ENCODE assay signal across 2 cellular contexts in the genomic region with DNA sequence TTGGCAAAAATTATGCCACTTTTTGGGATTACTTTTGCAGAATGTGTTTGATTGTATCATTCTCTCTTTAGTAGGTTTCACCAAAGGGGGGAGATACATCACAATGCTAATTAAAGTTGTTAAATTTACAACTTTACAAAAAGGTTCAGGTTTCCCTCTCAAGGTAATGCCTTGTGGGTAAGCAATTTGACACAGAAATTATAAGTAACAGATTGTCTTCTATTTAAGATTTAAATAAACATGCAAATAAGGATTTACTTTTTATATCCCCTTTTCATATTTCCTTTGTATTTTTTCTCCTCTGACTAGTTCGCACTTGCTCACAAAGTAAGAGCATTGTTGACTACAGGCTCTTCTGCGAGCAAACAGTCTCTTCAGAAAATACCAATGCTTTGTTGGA.
TF ChIP-seq lines count a peak whose summit lies in the region.

No MANE protein-coding gene starts in this region.

TF ChIP-seq in GM23338, 12 proteins besides CTCF, POLR2A, EP300 and RAD21 (continued from another document and continues in another):
- TF ChIP-seq, protein P1, sequence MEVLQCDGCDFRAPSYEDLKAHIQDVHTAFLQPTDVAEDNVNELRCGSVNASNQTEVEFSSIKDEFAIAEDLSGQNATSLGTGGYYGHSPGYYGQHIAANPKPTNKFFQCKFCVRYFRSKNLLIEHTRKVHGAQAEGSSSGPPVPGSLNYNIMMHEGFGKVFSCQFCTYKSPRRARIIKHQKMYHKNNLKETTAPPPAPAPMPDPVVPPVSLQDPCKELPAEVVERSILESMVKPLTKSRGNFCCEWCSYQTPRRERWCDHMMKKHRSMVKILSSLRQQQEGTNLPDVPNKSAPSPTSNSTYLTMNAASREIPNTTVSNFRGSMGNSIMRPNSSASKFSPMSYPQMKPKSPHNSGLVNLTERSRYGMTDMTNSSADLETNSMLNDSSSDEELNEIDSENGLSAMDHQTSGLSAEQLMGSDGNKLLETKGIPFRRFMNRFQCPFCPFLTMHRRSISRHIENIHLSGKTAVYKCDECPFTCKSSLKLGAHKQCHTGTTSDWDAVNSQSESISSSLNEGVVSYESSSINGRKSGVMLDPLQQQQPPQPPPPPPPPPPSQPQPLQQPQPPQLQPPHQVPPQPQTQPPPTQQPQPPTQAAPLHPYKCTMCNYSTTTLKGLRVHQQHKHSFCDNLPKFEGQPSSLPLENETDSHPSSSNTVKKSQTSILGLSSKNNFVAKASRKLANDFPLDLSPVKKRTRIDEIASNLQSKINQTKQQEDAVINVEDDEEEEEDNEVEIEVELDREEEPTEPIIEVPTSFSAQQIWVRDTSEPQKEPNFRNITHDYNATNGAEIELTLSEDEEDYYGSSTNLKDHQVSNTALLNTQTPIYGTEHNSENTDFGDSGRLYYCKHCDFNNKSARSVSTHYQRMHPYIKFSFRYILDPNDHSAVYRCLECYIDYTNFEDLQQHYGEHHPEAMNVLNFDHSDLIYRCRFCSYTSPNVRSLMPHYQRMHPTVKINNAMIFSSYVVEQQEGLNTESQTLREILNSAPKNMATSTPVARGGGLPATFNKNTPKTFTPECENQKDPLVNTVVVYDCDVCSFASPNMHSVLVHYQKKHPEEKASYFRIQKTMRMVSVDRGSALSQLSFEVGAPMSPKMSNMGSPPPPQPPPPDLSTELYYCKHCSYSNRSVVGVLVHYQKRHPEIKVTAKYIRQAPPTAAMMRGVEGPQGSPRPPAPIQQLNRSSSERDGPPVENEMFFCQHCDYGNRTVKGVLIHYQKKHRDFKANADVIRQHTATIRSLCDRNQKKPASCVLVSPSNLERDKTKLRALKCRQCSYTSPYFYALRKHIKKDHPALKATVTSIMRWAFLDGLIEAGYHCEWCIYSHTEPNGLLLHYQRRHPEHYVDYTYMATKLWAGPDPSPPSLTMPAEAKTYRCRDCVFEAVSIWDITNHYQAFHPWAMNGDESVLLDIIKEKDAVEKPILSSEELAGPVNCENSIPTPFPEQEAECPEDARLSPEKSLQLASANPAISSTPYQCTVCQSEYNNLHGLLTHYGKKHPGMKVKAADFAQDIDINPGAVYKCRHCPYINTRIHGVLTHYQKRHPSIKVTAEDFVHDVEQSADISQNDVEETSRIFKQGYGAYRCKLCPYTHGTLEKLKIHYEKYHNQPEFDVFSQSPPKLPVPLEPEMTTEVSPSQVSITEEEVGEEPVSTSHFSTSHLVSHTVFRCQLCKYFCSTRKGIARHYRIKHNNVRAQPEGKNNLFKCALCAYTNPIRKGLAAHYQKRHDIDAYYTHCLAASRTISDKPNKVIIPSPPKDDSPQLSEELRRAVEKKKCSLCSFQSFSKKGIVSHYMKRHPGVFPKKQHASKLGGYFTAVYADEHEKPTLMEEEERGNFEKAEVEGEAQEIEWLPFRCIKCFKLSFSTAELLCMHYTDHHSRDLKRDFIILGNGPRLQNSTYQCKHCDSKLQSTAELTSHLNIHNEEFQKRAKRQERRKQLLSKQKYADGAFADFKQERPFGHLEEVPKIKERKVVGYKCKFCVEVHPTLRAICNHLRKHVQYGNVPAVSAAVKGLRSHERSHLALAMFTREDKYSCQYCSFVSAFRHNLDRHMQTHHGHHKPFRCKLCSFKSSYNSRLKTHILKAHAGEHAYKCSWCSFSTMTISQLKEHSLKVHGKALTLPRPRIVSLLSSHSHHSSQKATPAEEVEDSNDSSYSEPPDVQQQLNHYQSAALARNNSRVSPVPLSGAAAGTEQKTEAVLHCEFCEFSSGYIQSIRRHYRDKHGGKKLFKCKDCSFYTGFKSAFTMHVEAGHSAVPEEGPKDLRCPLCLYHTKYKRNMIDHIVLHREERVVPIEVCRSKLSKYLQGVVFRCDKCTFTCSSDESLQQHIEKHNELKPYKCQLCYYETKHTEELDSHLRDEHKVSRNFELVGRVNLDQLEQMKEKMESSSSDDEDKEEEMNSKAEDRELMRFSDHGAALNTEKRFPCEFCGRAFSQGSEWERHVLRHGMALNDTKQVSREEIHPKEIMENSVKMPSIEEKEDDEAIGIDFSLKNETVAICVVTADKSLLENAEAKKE (CRISPR knock-in tag; IDR thresholded peaks at IDR 0.05) = no peak
- TF ChIP-seq, protein P2, sequence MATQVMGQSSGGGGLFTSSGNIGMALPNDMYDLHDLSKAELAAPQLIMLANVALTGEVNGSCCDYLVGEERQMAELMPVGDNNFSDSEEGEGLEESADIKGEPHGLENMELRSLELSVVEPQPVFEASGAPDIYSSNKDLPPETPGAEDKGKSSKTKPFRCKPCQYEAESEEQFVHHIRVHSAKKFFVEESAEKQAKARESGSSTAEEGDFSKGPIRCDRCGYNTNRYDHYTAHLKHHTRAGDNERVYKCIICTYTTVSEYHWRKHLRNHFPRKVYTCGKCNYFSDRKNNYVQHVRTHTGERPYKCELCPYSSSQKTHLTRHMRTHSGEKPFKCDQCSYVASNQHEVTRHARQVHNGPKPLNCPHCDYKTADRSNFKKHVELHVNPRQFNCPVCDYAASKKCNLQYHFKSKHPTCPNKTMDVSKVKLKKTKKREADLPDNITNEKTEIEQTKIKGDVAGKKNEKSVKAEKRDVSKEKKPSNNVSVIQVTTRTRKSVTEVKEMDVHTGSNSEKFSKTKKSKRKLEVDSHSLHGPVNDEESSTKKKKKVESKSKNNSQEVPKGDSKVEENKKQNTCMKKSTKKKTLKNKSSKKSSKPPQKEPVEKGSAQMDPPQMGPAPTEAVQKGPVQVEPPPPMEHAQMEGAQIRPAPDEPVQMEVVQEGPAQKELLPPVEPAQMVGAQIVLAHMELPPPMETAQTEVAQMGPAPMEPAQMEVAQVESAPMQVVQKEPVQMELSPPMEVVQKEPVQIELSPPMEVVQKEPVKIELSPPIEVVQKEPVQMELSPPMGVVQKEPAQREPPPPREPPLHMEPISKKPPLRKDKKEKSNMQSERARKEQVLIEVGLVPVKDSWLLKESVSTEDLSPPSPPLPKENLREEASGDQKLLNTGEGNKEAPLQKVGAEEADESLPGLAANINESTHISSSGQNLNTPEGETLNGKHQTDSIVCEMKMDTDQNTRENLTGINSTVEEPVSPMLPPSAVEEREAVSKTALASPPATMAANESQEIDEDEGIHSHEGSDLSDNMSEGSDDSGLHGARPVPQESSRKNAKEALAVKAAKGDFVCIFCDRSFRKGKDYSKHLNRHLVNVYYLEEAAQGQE (IDR thresholded peaks at IDR 0.05; ENCODE audit: unreplicated experiment) = no peak
- TF ChIP-seq, protein P3, sequence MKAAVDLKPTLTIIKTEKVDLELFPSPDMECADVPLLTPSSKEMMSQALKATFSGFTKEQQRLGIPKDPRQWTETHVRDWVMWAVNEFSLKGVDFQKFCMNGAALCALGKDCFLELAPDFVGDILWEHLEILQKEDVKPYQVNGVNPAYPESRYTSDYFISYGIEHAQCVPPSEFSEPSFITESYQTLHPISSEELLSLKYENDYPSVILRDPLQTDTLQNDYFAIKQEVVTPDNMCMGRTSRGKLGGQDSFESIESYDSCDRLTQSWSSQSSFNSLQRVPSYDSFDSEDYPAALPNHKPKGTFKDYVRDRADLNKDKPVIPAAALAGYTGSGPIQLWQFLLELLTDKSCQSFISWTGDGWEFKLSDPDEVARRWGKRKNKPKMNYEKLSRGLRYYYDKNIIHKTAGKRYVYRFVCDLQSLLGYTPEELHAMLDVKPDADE (IDR thresholded peaks at IDR 0.05) = no peak
- no peak for TF ChIP-seq ZNF114 (CRISPR knock-in tag; IDR thresholded peaks at IDR 0.05)
- no peak for TF ChIP-seq ZNF331 (CRISPR knock-in tag; IDR thresholded peaks at IDR 0.05; ENCODE audit: low read depth)
- TF ChIP-seq CREB1 (CRISPR knock-in tag; IDR thresholded peaks at IDR 0.05; ENCODE audit: low read depth) = no peak
- TF ChIP-seq POLR2AphosphoS5 (IDR thresholded peaks at IDR 0.05; ENCODE audit: low read depth) = no peak
- no peak for TF ChIP-seq EZH2 (IDR thresholded peaks at IDR 0.05; ENCODE audit: low read depth, unreplicated experiment)
- TF ChIP-seq STAT1 (IDR thresholded peaks at IDR 0.05; ENCODE audit: unreplicated experiment) = no peak
- TF ChIP-seq NANOG (IDR thresholded peaks at IDR 0.05; ENCODE audit: borderline replicate concordance) = no peak

TF ChIP-seq in HepG2, 621 proteins besides CTCF, POLR2A, EP300 and RAD21 (continued from another document):
- TF ChIP-seq, protein P4, sequence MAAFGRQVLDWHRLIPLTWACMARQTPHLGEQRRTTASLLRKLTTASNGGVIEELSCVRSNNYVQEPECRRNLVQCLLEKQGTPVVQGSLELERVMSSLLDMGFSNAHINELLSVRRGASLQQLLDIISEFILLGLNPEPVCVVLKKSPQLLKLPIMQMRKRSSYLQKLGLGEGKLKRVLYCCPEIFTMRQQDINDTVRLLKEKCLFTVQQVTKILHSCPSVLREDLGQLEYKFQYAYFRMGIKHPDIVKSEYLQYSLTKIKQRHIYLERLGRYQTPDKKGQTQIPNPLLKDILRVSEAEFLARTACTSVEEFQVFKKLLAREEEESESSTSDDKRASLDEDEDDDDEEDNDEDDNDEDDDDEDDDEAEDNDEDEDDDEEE (CRISPR knock-in tag; IDR thresholded peaks at IDR 0.05) = no peak
- TF ChIP-seq ZMYM2 (CRISPR knock-in tag; IDR thresholded peaks at IDR 0.05) = no peak
- TF ChIP-seq, protein P5, sequence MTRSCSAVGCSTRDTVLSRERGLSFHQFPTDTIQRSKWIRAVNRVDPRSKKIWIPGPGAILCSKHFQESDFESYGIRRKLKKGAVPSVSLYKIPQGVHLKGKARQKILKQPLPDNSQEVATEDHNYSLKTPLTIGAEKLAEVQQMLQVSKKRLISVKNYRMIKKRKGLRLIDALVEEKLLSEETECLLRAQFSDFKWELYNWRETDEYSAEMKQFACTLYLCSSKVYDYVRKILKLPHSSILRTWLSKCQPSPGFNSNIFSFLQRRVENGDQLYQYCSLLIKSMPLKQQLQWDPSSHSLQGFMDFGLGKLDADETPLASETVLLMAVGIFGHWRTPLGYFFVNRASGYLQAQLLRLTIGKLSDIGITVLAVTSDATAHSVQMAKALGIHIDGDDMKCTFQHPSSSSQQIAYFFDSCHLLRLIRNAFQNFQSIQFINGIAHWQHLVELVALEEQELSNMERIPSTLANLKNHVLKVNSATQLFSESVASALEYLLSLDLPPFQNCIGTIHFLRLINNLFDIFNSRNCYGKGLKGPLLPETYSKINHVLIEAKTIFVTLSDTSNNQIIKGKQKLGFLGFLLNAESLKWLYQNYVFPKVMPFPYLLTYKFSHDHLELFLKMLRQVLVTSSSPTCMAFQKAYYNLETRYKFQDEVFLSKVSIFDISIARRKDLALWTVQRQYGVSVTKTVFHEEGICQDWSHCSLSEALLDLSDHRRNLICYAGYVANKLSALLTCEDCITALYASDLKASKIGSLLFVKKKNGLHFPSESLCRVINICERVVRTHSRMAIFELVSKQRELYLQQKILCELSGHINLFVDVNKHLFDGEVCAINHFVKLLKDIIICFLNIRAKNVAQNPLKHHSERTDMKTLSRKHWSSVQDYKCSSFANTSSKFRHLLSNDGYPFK (CRISPR knock-in tag; IDR thresholded peaks at IDR 0.05; ENCODE audit: borderline replicate concordance) = no peak
- TF ChIP-seq YEATS2 (CRISPR knock-in tag; IDR thresholded peaks at IDR 0.05; ENCODE audit: borderline replicate concordance) = no peak
- TF ChIP-seq CAMTA2 (CRISPR knock-in tag; IDR thresholded peaks at IDR 0.05; ENCODE audit: borderline replicate concordance) = no peak
- TF ChIP-seq, protein P6, sequence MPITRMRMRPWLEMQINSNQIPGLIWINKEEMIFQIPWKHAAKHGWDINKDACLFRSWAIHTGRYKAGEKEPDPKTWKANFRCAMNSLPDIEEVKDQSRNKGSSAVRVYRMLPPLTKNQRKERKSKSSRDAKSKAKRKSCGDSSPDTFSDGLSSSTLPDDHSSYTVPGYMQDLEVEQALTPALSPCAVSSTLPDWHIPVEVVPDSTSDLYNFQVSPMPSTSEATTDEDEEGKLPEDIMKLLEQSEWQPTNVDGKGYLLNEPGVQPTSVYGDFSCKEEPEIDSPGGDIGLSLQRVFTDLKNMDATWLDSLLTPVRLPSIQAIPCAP (CRISPR knock-in tag; IDR thresholded peaks at IDR 0.05; ENCODE audit: low read depth) = no peak
- TF ChIP-seq KDM2A (CRISPR knock-in tag; IDR thresholded peaks at IDR 0.05; ENCODE audit: borderline replicate concordance, low read depth) = no peak
- no peak for TF ChIP-seq FOXJ3 (CRISPR knock-in tag; IDR thresholded peaks at IDR 0.05; ENCODE audit: borderline replicate concordance)
